Comparison of ENCODE assay signal across 1 cellular context in genomic region chr11:66160709-66161108, GRCh38.
TF ChIP-seq lines count a peak whose summit lies in the region.

No MANE protein-coding gene starts in this region.

TF ChIP-seq in IMR-90, 13 proteins besides CTCF, POLR2A, EP300 and RAD21 (continued from another document):
- no peak for TF ChIP-seq ELK1 (IDR thresholded peaks at IDR 0.05; ENCODE audit: borderline replicate concordance, low read depth, low read length)
- TF ChIP-seq MAZ (IDR thresholded peaks at IDR 0.05; ENCODE audit: borderline replicate concordance, low read depth, low read length) = no peak
- no peak for TF ChIP-seq NFE2L2 (IDR thresholded peaks at IDR 0.05; ENCODE audit: low read depth, low read length)
- TF ChIP-seq USF2 (IDR thresholded peaks at IDR 0.05; ENCODE audit: low read depth, low read length) = no peak
- no peak for TF ChIP-seq BHLHE40 (IDR thresholded peaks at IDR 0.05; ENCODE audit: low read depth, low read length)
- no peak for TF ChIP-seq CEBPB (IDR thresholded peaks at IDR 0.05; ENCODE audit: low read depth, low read length)
- TF ChIP-seq RCOR1 (IDR thresholded peaks at IDR 0.05; ENCODE audit: insufficient replicate concordance, low read length) = no peak
- no peak for TF ChIP-seq SMC3 (IDR thresholded peaks at IDR 0.05; ENCODE audit: low read depth, low read length)
- TF ChIP-seq CHD1 (IDR thresholded peaks at IDR 0.05; ENCODE audit: low read depth, low read length) = no peak
- TF ChIP-seq MXI1 (IDR thresholded peaks at IDR 0.05; ENCODE audit: borderline replicate concordance, low read depth, low read length) = no peak
- TF ChIP-seq MAFK (IDR thresholded peaks at IDR 0.05; ENCODE audit: low read depth, low read length) = no peak
